Comparison of ENCODE assay signal across 13 cellular contexts in genomic region chr12:127548123-127548553, GRCh38.
DNase-seq lines count a peak whose midpoint lies in the region; ATAC-seq lines count a peak whose summit lies in the region.
"Had no signal": no experiment of that assay in that cellular context is flagged by ENCODE, and none has a peak within 500 bp of the region (broad histone marks: within the 10 kb centered on the region; RNA-seq: fewer than 3 reads in every experiment).

No MANE protein-coding gene starts in this region.

- no peaks in the 10 kb centered on the region for H3K36me3 ChIP-seq in GM23248 (ENCODE audit: low read depth)
- H3K36me3 ChIP-seq in adipocyte (ENCODE audit: control insufficient read depth, insufficient read depth, low read length, severe bottlenecking), result no peaks in the 10 kb centered on the region
- H3K36me3 ChIP-seq: gastrocnemius medialis, neutrophil had no signal

- in situ Hi-C loops in GM23248 (cut with MboI), result no loop called here

- H3K9me3 Mint-ChIP-seq in activated naive CD4-positive, alpha-beta T cell treated with anti-CD3 and anti-CD28 coated beads, Interleukin-2, amount 10 ng/mL, durations not matched to agents 7 days and 5 days, result peaks cover 10% of the 10 kb centered on the region

- no peak overlapping the region for H3K4me3 Mint-ChIP-seq in activated naive CD4-positive, alpha-beta T cell treated with anti-CD3 and anti-CD28 coated beads, Interleukin-2, amount 10 ng/mL, durations not matched to agents 7 days and 5 days
- H3K4me3 Mint-ChIP-seq: activated B cell treated with CpG ODN at 0.5 μM for 24 hours had no signal

- H3K4me1 Mint-ChIP-seq in activated naive CD4-positive, alpha-beta T cell treated with anti-CD3 and anti-CD28 coated beads, Interleukin-2, amount 10 ng/mL, durations not matched to agents 7 days and 5 days, result no peaks in the 10 kb centered on the region
- H3K4me1 Mint-ChIP-seq: activated B cell treated with CpG ODN at 0.5 μM for 24 hours had no signal

- 2 to 3% methylated on average over 10 of the region's 10 CpGs for WGBS in GM23248 (ENCODE audit: low coverage in 1 of 2, low lambda C conversion rate in 2 of 2, missing lambda C conversion rate in 2 of 2), 2 experiments

- H4K20me1 ChIP-seq in GM23248 (ENCODE audit: insufficient read depth), result no peaks in the 10 kb centered on the region

- peaks cover 31% of the 10 kb centered on the region for H3K4me1 ChIP-seq in GM23248 (ENCODE audit: insufficient read depth)
- peaks cover 8% of the 10 kb centered on the region for H3K4me1 ChIP-seq in adipocyte (ENCODE audit: control insufficient read depth, insufficient read depth, low read length)
- H3K4me1 ChIP-seq: gastrocnemius medialis had no signal

- H3K27me3 Mint-ChIP-seq in activated naive CD4-positive, alpha-beta T cell treated with anti-CD3 and anti-CD28 coated beads, Interleukin-2, amount 10 ng/mL, durations not matched to agents 7 days and 5 days, result peaks cover 24% of the 10 kb centered on the region
- H3K27me3 Mint-ChIP-seq: activated B cell treated with CpG ODN at 0.5 μM for 24 hours had no signal

- ATAC-seq in GM19328 (IDR thresholded peaks at IDR 0.05; ENCODE audit: unreplicated experiment), result no peak
- no peak for ATAC-seq in HG02885 (IDR thresholded peaks at IDR 0.05; ENCODE audit: poor library complexity, unreplicated experiment)
- ATAC-seq: gastrocnemius medialis, left colon had no signal

- no peaks in the 10 kb centered on the region for H3K79me2 ChIP-seq in GM23248 (ENCODE audit: insufficient read depth)

- peak; percentile 93 for DNase-seq in GM23248
- DNase-seq in NCI-H2029 treated with DMSO at 0.1 percent for 48 hours (lab: John Stamatoyannopoulos, UW), result peak; percentile 66
- peak; percentile 48 for DNase-seq in adipocyte (ENCODE audit: low read depth)
- peak; percentile 49 for DNase-seq in skeletal muscle cell (ENCODE audit: low read depth)
- DNase-seq in activated naive CD4-positive, alpha-beta T cell treated with anti-CD3 and anti-CD28 coated beads, Interleukin-2, amount 10 ng/mL, durations not matched to agents 7 days and 5 days, result no peak
- DNase-seq: activated B cell treated with CpG ODN at 0.5 μM for 24 hours; cerebellar nuclear complex; gastrocnemius medialis; left colon; stimulated activated CD4-positive, alpha-beta T cell treated with anti-CD3 and anti-CD28 coated beads, Interleukin-15, amount 100 ng/mL, for 24 hours had no signal

- H3K27ac Mint-ChIP-seq in activated naive CD4-positive, alpha-beta T cell treated with anti-CD3 and anti-CD28 coated beads, Interleukin-2, amount 10 ng/mL, durations not matched to agents 7 days and 5 days, result no peak overlapping the region
- H3K27ac Mint-ChIP-seq: activated B cell treated with CpG ODN at 0.5 μM for 24 hours had no signal

- H3K9me2 ChIP-seq in GM23248 (ENCODE audit: insufficient read depth), result no peaks in the 10 kb centered on the region

- no peaks in the 10 kb centered on the region for H3K36me3 Mint-ChIP-seq in activated naive CD4-positive, alpha-beta T cell treated with anti-CD3 and anti-CD28 coated beads, Interleukin-2, amount 10 ng/mL, durations not matched to agents 7 days and 5 days

- no peaks in the 10 kb centered on the region for H3K27me3 ChIP-seq in GM23248 (replicated peaks; ENCODE audit: insufficient read depth)
- no peaks in the 10 kb centered on the region for H3K27me3 ChIP-seq in adipocyte (replicated peaks; ENCODE audit: control insufficient read depth, insufficient read depth, low read length)
- H3K27me3 ChIP-seq: gastrocnemius medialis, neutrophil had no signal

- H3K4me3 ChIP-seq in GM23248, result no peak overlapping the region
- H3K4me3 ChIP-seq in adipocyte (ENCODE audit: low read length), result no peak overlapping the region
- H3K4me3 ChIP-seq in skeletal muscle cell (ENCODE audit: low read depth, low read length), result no peak overlapping the region
- H3K4me3 ChIP-seq: gastrocnemius medialis had no signal

- H3K9ac ChIP-seq in GM23248, result no peak overlapping the region
- H3K9ac ChIP-seq in adipocyte (ENCODE audit: low read length), result no peak overlapping the region

- H3K4me2 ChIP-seq in GM23248 (ENCODE audit: unreplicated experiment), result peak overlapping the region; percentile 25

- no peaks in the 10 kb centered on the region for H3K9me3 ChIP-seq in GM23248 (ENCODE audit: low read depth)
- no peaks in the 10 kb centered on the region for H3K9me3 ChIP-seq in adipocyte (ENCODE audit: control insufficient read depth, low read length)
- H3K9me3 ChIP-seq: gastrocnemius medialis, neutrophil had no signal

- peak overlapping the region; percentile 60 for H3K27ac ChIP-seq in GM23248
- H3K27ac ChIP-seq: gastrocnemius medialis, neutrophil had no signal

- H3F3A ChIP-seq in GM23248 (ENCODE audit: insufficient read depth), result peaks cover 39% of the 10 kb centered on the region

- H2AFZ ChIP-seq in GM23248, result no peak overlapping the region

- CTCF ChIA-PET in activated naive CD4-positive, alpha-beta T cell treated with anti-CD3 and anti-CD28 coated beads, Interleukin-2, amount 10 ng/mL, durations not matched to agents 7 days and 5 days (lab: Charles Lee), result interaction anchor here (1.1 kb wide), 1 partner anchor 63 kb away, joined by 3 read pairs; no protein-coding TSS in a partner anchor
